Comparison of ENCODE assay signal across 8 cellular contexts in genomic region chr1:67427947-67428346, GRCh38. TPM values are rescaled to one million over a fixed set of nuclear protein-coding genes. Genes with fewer than 3 reads are reported as not detected.
A peak's percentile ranks its signal among the peaks of the same experiment; 100 is the strongest.
DNase-seq lines count a peak whose midpoint lies in the region; ATAC-seq and TF ChIP-seq lines count a peak whose summit lies in the region.

No MANE protein-coding gene starts in this region.

- WGBS in iPS DF 6.9 (ENCODE audit: insufficient coverage, insufficient read length), result no CpG with 5 or more reads among the region's 3 CpGs

- peaks cover 54% of the 10 kb centered on the region for H3K4me1 Mint-ChIP-seq in activated CD4-positive, alpha-beta memory T cell treated with anti-CD3 and anti-CD28 coated beads, Interleukin-2, amount 10 ng/mL, durations not matched to agents 7 days and 5 days
- H3K4me1 Mint-ChIP-seq in stimulated activated effector memory CD8-positive, alpha-beta T cell treated with anti-CD3 and anti-CD28 coated beads, Interleukin-12 subunit alpha, Interleukin-12 subunit beta, amount 100 ng/mL, for 72 hours, result peaks cover 52% of the 10 kb centered on the region

- peak overlapping the region; percentile 89; the same call in 1 of the 2 replicates for H3K4me3 ChIP-seq in iPS DF 6.9 (ENCODE audit: low read length)

- H3K36me3 Mint-ChIP-seq in activated CD4-positive, alpha-beta memory T cell treated with anti-CD3 and anti-CD28 coated beads, Interleukin-2, amount 10 ng/mL, durations not matched to agents 7 days and 5 days (ENCODE audit: low read depth), result peaks cover 72% of the 10 kb centered on the region
- H3K36me3 Mint-ChIP-seq in stimulated activated effector memory CD8-positive, alpha-beta T cell treated with anti-CD3 and anti-CD28 coated beads, Interleukin-12 subunit alpha, Interleukin-12 subunit beta, amount 100 ng/mL, for 72 hours, result peaks cover 87% of the 10 kb centered on the region

- peak overlapping the region; percentile 51 for H3K27ac Mint-ChIP-seq in activated CD4-positive, alpha-beta memory T cell treated with anti-CD3 and anti-CD28 coated beads, Interleukin-2, amount 10 ng/mL, durations not matched to agents 7 days and 5 days
- H3K27ac Mint-ChIP-seq in stimulated activated effector memory CD8-positive, alpha-beta T cell treated with anti-CD3 and anti-CD28 coated beads, Interleukin-12 subunit alpha, Interleukin-12 subunit beta, amount 100 ng/mL, for 72 hours, result peak overlapping the region; percentile 100

- H3K36me3 ChIP-seq in iPS DF 6.9 (ENCODE audit: control insufficient read depth, insufficient read depth, low read length), result peaks cover 16% of the 10 kb centered on the region

- CTCF ChIA-PET in HEK293T (lab: Yijun Ruan, JAX) (interaction anchor here (0.7 kb wide), 2 partner anchors 73 to 78 kb away, joined by 4 to 5 read pairs; no protein-coding TSS in a partner anchor), RWPE1 (lab: Yijun Ruan, JAX) (interaction anchor here (1.1 kb wide), 1 partner anchor 73 kb away, joined by 4 read pairs; no protein-coding TSS in a partner anchor)
- CTCF ChIA-PET in activated CD4-positive, alpha-beta memory T cell treated with anti-CD3 and anti-CD28 coated beads, Interleukin-2, amount 10 ng/mL, durations not matched to agents 7 days and 5 days (lab: Charles Lee), result interaction anchor here (0.9 to 3.2 kb wide), 7 partner anchors 9 to 214 kb away, joined by 3 to 19 read pairs (median 6); no protein-coding TSS in a partner anchor

- peak overlapping the region; percentile 81 for H3K4me3 Mint-ChIP-seq in activated CD4-positive, alpha-beta memory T cell treated with anti-CD3 and anti-CD28 coated beads, Interleukin-2, amount 10 ng/mL, durations not matched to agents 7 days and 5 days
- H3K4me3 Mint-ChIP-seq in stimulated activated effector memory CD8-positive, alpha-beta T cell treated with anti-CD3 and anti-CD28 coated beads, Interleukin-12 subunit alpha, Interleukin-12 subunit beta, amount 100 ng/mL, for 72 hours, result peak overlapping the region; percentile 99

- H3K4me1 ChIP-seq in iPS DF 6.9 (ENCODE audit: control insufficient read depth, insufficient read depth, low read length), result no peaks in the 10 kb centered on the region

- no peaks in the 10 kb centered on the region for H3K27me3 ChIP-seq in iPS DF 6.9 (ENCODE audit: control insufficient read depth, insufficient read depth, low read length)

- H3K9me3 Mint-ChIP-seq in activated CD4-positive, alpha-beta memory T cell treated with anti-CD3 and anti-CD28 coated beads, Interleukin-2, amount 10 ng/mL, durations not matched to agents 7 days and 5 days, result no peaks in the 10 kb centered on the region
- no peaks in the 10 kb centered on the region for H3K9me3 Mint-ChIP-seq in stimulated activated effector memory CD8-positive, alpha-beta T cell treated with anti-CD3 and anti-CD28 coated beads, Interleukin-12 subunit alpha, Interleukin-12 subunit beta, amount 100 ng/mL, for 72 hours

- POLR2A ChIA-PET in HEK293T (lab: Yijun Ruan, JAX) (interaction anchor here (0.7 to 1.2 kb wide), 2 partner anchors 27 to 45 kb away, joined by 3 read pairs; no protein-coding TSS in a partner anchor), RWPE1 (lab: Yijun Ruan, JAX; ENCODE audit: low non-redundant PET) (no interaction called here)
- POLR2A ChIA-PET in activated CD4-positive, alpha-beta memory T cell treated with anti-CD3 and anti-CD28 coated beads, Interleukin-2, amount 10 ng/mL, durations not matched to agents 7 days and 5 days (lab: Charles Lee), result interaction anchor here (1.3 to 7.2 kb wide), 14 partner anchors 9 to 503 kb away, joined by 3 to 80 read pairs (median 14); partner anchors contain the start of genes DNAI4, GADD45A, IL12RB2 and MIER1

- H3K27ac ChIP-seq in iPS DF 6.9 (ENCODE audit: low read length) (no peak overlapping the region), RWPE1 (no peak overlapping the region)

- TF ChIP-seq CTCF in RWPE1 (conservative IDR thresholded peaks at IDR 0.05; ENCODE audit: low read depth), result no peak

- H3K27me3 Mint-ChIP-seq in activated CD4-positive, alpha-beta memory T cell treated with anti-CD3 and anti-CD28 coated beads, Interleukin-2, amount 10 ng/mL, durations not matched to agents 7 days and 5 days, result no peaks in the 10 kb centered on the region

- ATAC-seq in stimulated activated effector memory CD8-positive, alpha-beta T cell treated with anti-CD3 and anti-CD28 coated beads, Interleukin-12 subunit alpha, Interleukin-12 subunit beta, amount 100 ng/mL, for 72 hours, result no peak
- ATAC-seq in HG03565 (IDR thresholded peaks at IDR 0.05; ENCODE audit: unreplicated experiment) (no peak), HG02840 (IDR thresholded peaks at IDR 0.05; ENCODE audit: low FRiP score, unreplicated experiment) (no peak)

- DNase-seq in HEK293T (ENCODE audit: extremely low spot score) (no peak), iPS DF 6.9 (ENCODE audit: low read depth, low spot score) (no peak), RWPE1 (ENCODE audit: low spot score) (no peak), HPDE6-E6E7 (ENCODE audit: extremely low spot score) (no peak)
- no peak for DNase-seq in activated CD4-positive, alpha-beta memory T cell treated with anti-CD3 and anti-CD28 coated beads, Interleukin-2, amount 10 ng/mL, durations not matched to agents 7 days and 5 days
- no peak for DNase-seq in stimulated activated effector memory CD8-positive, alpha-beta T cell treated with anti-CD3 and anti-CD28 coated beads, Interleukin-12 subunit alpha, Interleukin-12 subunit beta, amount 100 ng/mL, for 72 hours (ENCODE audit: low spot score in 2 of 2)

- no peaks in the 10 kb centered on the region for H3K9me3 ChIP-seq in iPS DF 6.9 (ENCODE audit: control insufficient read depth, insufficient read depth, low read length)

TF ChIP-seq in HEK293T, 16 proteins besides CTCF, POLR2A, EP300 and RAD21:
- TF ChIP-seq BHLHE40 (IDR thresholded peaks at IDR 0.05; ENCODE audit: borderline replicate concordance), result no peak
- no peak for TF ChIP-seq NFRKB (IDR thresholded peaks at IDR 0.05)
- TF ChIP-seq FOXM1 (IDR thresholded peaks at IDR 0.05; ENCODE audit: borderline replicate concordance), result 0 out of 2 replicates have a peak, but pooled peaks have one; percentile 26
- TF ChIP-seq ELF4 (IDR thresholded peaks at IDR 0.05), result no peak
- TF ChIP-seq PKNOX1 (IDR thresholded peaks at IDR 0.05), result no peak
- TF ChIP-seq FOXA1 (IDR thresholded peaks at IDR 0.05), result no peak
- TF ChIP-seq CTBP1 (IDR thresholded peaks at IDR 0.05; ENCODE audit: borderline replicate concordance), result no peak
- TF ChIP-seq SUZ12 (IDR thresholded peaks at IDR 0.05), result no peak
- 0 out of 2 replicates have a peak, but pooled peaks have one; percentile 11 for TF ChIP-seq L3MBTL2 (conservative IDR thresholded peaks at IDR 0.05)
- no peak for TF ChIP-seq SP1 (IDR thresholded peaks at IDR 0.05)
- no peak for TF ChIP-seq ZNF384 (IDR thresholded peaks at IDR 0.05)
- no peak for TF ChIP-seq ARNT (IDR thresholded peaks at IDR 0.05)
- no peak for TF ChIP-seq LEF1 (IDR thresholded peaks at IDR 0.05; ENCODE audit: borderline replicate concordance)
- no peak for TF ChIP-seq TARDBP (IDR thresholded peaks at IDR 0.05)
- no peak for TF ChIP-seq FOXK2 (IDR thresholded peaks at IDR 0.05)
- no peak for TF ChIP-seq HDGF (IDR thresholded peaks at IDR 0.05; ENCODE audit: borderline replicate concordance)

RNA-seq across cellular contexts. Expression of gene SERBP1, which starts 2.3 kb away (rescaled TPM):
- total RNA-seq in activated CD4-positive, alpha-beta memory T cell treated with anti-CD3 and anti-CD28 coated beads, Interleukin-2, amount 10 ng/mL, durations not matched to agents 7 days and 5 days, result 100 to 1,000 TPM; 213 to 219 TPM
